ENCODE assay signal across 9 cellular contexts in genomic region chr13:61410669-61411297, GRCh38. TPM values are rescaled to one million over a fixed set of nuclear protein-coding genes. Genes with fewer than 3 reads are reported as not detected.
A peak's percentile ranks its signal among the peaks of the same experiment; 100 is the strongest.
DNase-seq lines count a peak whose midpoint lies in the region; TF ChIP-seq lines count a peak whose summit lies in the region.
"Had no signal": no experiment of that assay in that cellular context is flagged by ENCODE, and none has a peak within 500 bp of the region (broad histone marks: within the 10 kb centered on the region; RNA-seq: fewer than 3 reads in every experiment).

No MANE protein-coding gene starts in this region.

- TF ChIP-seq EP300 in suprapubic skin (IDR thresholded peaks at IDR 0.05) = no peak

- TF ChIP-seq POLR2A in adrenal gland (IDR thresholded peaks at IDR 0.05) (no peak), suprapubic skin (IDR thresholded peaks at IDR 0.05) (no peak), Peyer's patch (IDR thresholded peaks at IDR 0.05) (no peak)

- no peaks in the 10 kb centered on the region for H3K36me3 ChIP-seq in adrenal gland (replicated peaks in 1 of 2)
- no peaks in the 10 kb centered on the region for H3K36me3 ChIP-seq in liver (ENCODE audit: control insufficient read depth in 4 of 4, insufficient read depth in 3 of 4, low read depth in 1 of 4, low read length in 3 of 4)
- H3K36me3 ChIP-seq in suprapubic skin = no peaks in the 10 kb centered on the region
- H3K36me3 ChIP-seq in Peyer's patch = no peaks in the 10 kb centered on the region

- H3K27ac ChIP-seq in adrenal gland (no peak overlapping the region), liver (ENCODE audit: low read depth in 1 of 2, low read length in 2 of 2) (no peak overlapping the region), suprapubic skin (no peak overlapping the region), Peyer's patch (no peak overlapping the region)

- H3K9me3 ChIP-seq in adrenal gland (replicated peaks in 1 of 3) (no peaks in the 10 kb centered on the region), liver (ENCODE audit: control insufficient read depth in 4 of 4, low read length in 3 of 4) (no peaks in the 10 kb centered on the region), suprapubic skin (no peaks in the 10 kb centered on the region), Peyer's patch (no peaks in the 10 kb centered on the region)

- in situ Hi-C loops in KBM-7 (cut with MboI; ENCODE audit: low pct_unique_long_range_greater_than_20kb, low sequenced_read_pairs) = no loop called here

- H3K4me1 ChIP-seq in adrenal gland (replicated peaks in 1 of 2) = no peaks in the 10 kb centered on the region
- peaks cover 4 to 22% (median 16%) of the 10 kb centered on the region in 4 donors for H3K4me1 ChIP-seq in liver (ENCODE audit: control insufficient read depth in 4 of 4, insufficient read depth in 4 of 4, low read length in 3 of 4)
- peaks cover 18% of the 10 kb centered on the region for H3K4me1 ChIP-seq in suprapubic skin
- peaks cover 0 to 10% (median 0%) of the 10 kb centered on the region in 4 donors for H3K4me1 ChIP-seq in Peyer's patch

- intact Hi-C loops in adrenal gland (cut with DNase I) = loop anchor here in 1 of 2 donors (10.0 kb wide), 1 partner anchor 756 kb away; no protein-coding TSS in a partner anchor

- peak; percentile 56 for DNase-seq in DMS153 treated with DMSO at 0.1 percent for 48 hours (lab: John Stamatoyannopoulos, UW; ENCODE audit: unreplicated experiment)
- peak; percentile 26 for DNase-seq in KBM-7
- DNase-seq in adrenal gland = no peak
- DNase-seq in suprapubic skin (ENCODE audit: low spot score in 2 of 2) = no peak
- no peak for DNase-seq in islet precursor cell
- DNase-seq in activated CD4-positive, alpha-beta T cell treated with anti-CD3 and anti-CD28 coated beads for 1 hour = no peak
- no peak for DNase-seq in Peyer's patch
- DNase-seq: activated CD4-positive, CD25-positive, alpha-beta regulatory T cell had no signal

- no peak overlapping the region for H3K9ac ChIP-seq in liver (ENCODE audit: low read depth in 1 of 2, low read length in 2 of 2)

- WGBS in adrenal gland, 4 donors = 86 to 93% (median 87%) methylated on average over 1 of the region's 1 CpG
- 96% methylated on average over 1 of the region's 1 CpG for WGBS in liver
- 91% methylated on average over 1 of the region's 1 CpG for WGBS in suprapubic skin

- TF ChIP-seq RAD21 in liver (IDR thresholded peaks at IDR 0.05) = peak; percentile 56 to 68

- peak; percentile 3 to 47 (median 24) for TF ChIP-seq CTCF in adrenal gland (IDR thresholded peaks at IDR 0.05)
- TF ChIP-seq CTCF in liver (IDR thresholded peaks at IDR 0.05; ENCODE audit: low read depth, low read length, missing input control) = peak; percentile 28
- TF ChIP-seq CTCF in suprapubic skin (IDR thresholded peaks at IDR 0.05) = peak in 1 of 2 donors; percentile 20
- peak in 3 of 6 experiments; percentile 23 to 29 (median 24) for TF ChIP-seq CTCF in Peyer's patch (IDR thresholded peaks at IDR 0.05)

- H3K27me3 ChIP-seq in adrenal gland (peaks cover 3% of the 10 kb centered on the region), liver (ENCODE audit: control insufficient read depth in 4 of 4, insufficient read depth in 4 of 4, low read length in 3 of 4) (no peaks in the 10 kb centered on the region), suprapubic skin (peaks cover 35% of the 10 kb centered on the region), Peyer's patch (no peaks in the 10 kb centered on the region)

- H3K4me3 ChIP-seq in adrenal gland (no peak overlapping the region), liver (ENCODE audit: low read depth in 1 of 3, low read length in 3 of 3) (no peak overlapping the region), suprapubic skin (no peak overlapping the region), Peyer's patch (no peak overlapping the region)

TF ChIP-seq in liver, 16 proteins besides CTCF, POLR2A, EP300 and RAD21:
- TF ChIP-seq GABPA (IDR thresholded peaks at IDR 0.05 in 1 of 2, conservative IDR thresholded peaks at IDR 0.05 in 1 of 2) = no peak
- TF ChIP-seq, protein P1, sequence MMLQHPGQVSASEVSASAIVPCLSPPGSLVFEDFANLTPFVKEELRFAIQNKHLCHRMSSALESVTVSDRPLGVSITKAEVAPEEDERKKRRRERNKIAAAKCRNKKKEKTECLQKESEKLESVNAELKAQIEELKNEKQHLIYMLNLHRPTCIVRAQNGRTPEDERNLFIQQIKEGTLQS (IDR thresholded peaks at IDR 0.05) = no peak
- no peak for TF ChIP-seq TAF1 (conservative IDR thresholded peaks at IDR 0.05)
- no peak for TF ChIP-seq JUND (IDR thresholded peaks at IDR 0.05)
- no peak for TF ChIP-seq SP1 (IDR thresholded peaks at IDR 0.05)
- TF ChIP-seq EGR1 (IDR thresholded peaks at IDR 0.05; ENCODE audit: low read depth in 2 of 2) = no peak
- TF ChIP-seq HNF4G (IDR thresholded peaks at IDR 0.05) = no peak
- no peak for TF ChIP-seq RXRA (IDR thresholded peaks at IDR 0.05)
- no peak for TF ChIP-seq YY1 (IDR thresholded peaks at IDR 0.05)
- TF ChIP-seq, protein P2, sequence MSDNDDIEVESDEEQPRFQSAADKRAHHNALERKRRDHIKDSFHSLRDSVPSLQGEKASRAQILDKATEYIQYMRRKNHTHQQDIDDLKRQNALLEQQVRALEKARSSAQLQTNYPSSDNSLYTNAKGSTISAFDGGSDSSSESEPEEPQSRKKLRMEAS (IDR thresholded peaks at IDR 0.05) = no peak
- TF ChIP-seq FOXA1 (IDR thresholded peaks at IDR 0.05) = no peak
- TF ChIP-seq, protein P3, sequence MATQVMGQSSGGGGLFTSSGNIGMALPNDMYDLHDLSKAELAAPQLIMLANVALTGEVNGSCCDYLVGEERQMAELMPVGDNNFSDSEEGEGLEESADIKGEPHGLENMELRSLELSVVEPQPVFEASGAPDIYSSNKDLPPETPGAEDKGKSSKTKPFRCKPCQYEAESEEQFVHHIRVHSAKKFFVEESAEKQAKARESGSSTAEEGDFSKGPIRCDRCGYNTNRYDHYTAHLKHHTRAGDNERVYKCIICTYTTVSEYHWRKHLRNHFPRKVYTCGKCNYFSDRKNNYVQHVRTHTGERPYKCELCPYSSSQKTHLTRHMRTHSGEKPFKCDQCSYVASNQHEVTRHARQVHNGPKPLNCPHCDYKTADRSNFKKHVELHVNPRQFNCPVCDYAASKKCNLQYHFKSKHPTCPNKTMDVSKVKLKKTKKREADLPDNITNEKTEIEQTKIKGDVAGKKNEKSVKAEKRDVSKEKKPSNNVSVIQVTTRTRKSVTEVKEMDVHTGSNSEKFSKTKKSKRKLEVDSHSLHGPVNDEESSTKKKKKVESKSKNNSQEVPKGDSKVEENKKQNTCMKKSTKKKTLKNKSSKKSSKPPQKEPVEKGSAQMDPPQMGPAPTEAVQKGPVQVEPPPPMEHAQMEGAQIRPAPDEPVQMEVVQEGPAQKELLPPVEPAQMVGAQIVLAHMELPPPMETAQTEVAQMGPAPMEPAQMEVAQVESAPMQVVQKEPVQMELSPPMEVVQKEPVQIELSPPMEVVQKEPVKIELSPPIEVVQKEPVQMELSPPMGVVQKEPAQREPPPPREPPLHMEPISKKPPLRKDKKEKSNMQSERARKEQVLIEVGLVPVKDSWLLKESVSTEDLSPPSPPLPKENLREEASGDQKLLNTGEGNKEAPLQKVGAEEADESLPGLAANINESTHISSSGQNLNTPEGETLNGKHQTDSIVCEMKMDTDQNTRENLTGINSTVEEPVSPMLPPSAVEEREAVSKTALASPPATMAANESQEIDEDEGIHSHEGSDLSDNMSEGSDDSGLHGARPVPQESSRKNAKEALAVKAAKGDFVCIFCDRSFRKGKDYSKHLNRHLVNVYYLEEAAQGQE (IDR thresholded peaks at IDR 0.05) = no peak
- TF ChIP-seq HNF4A (conservative IDR thresholded peaks at IDR 0.05) = no peak
- TF ChIP-seq NR2F2 (IDR thresholded peaks at IDR 0.05) = no peak
- TF ChIP-seq, protein P4, sequence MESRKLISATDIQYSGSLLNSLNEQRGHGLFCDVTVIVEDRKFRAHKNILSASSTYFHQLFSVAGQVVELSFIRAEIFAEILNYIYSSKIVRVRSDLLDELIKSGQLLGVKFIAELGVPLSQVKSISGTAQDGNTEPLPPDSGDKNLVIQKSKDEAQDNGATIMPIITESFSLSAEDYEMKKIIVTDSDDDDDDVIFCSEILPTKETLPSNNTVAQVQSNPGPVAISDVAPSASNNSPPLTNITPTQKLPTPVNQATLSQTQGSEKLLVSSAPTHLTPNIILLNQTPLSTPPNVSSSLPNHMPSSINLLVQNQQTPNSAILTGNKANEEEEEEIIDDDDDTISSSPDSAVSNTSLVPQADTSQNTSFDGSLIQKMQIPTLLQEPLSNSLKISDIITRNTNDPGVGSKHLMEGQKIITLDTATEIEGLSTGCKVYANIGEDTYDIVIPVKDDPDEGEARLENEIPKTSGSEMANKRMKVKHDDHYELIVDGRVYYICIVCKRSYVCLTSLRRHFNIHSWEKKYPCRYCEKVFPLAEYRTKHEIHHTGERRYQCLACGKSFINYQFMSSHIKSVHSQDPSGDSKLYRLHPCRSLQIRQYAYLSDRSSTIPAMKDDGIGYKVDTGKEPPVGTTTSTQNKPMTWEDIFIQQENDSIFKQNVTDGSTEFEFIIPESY (IDR thresholded peaks at IDR 0.05) = no peak

RNA-seq across cellular contexts. Expression of gene PCDH20, which starts 4.9 kb away (rescaled TPM):
- 1 to 10 TPM in 3 of 8 donors, under 1 TPM in 4, not detected in 1; 0.04 to 2.3 (median 0.76) TPM for total RNA-seq in adrenal gland
- 1 to 10 TPM in 1 of 3 donors, under 1 TPM in 2; 0.10 to 1.6 (median 0.24) TPM for polyA plus RNA-seq in adrenal gland
- 1 to 10 TPM in 1 of 2 donors, under 1 TPM in 1; 0.33 to 1.3 TPM for total RNA-seq in liver
- under 1 TPM; 0.68 to 0.84 TPM for polyA plus RNA-seq in liver
- total RNA-seq in suprapubic skin = 1 to 10 TPM; 2.1 to 3.5 (median 2.7) TPM
- 1 to 10 TPM in 1 of 4 donors, under 1 TPM in 2, not detected in 1; 0.35 to 1.2 (median 0.80) TPM for total RNA-seq in Peyer's patch

Comparison
In these comparisons a context has a peak if more than half of its experiments do, and no peak if none do; other contexts are left out.
1. DNase-seq: peak in DMS153 treated with DMSO at 0.1 percent for 48 hours (single experiment) and KBM-7 (single experiment); none in adrenal gland (0 of 7), suprapubic skin (0 of 2), islet precursor cell (single experiment), activated CD4-positive, alpha-beta T cell treated with anti-CD3 and anti-CD28 coated beads for 1 hour (single experiment) and Peyer's patch (0 of 3).